ENCODE assay signal across 19 cellular contexts in the genomic region with DNA sequence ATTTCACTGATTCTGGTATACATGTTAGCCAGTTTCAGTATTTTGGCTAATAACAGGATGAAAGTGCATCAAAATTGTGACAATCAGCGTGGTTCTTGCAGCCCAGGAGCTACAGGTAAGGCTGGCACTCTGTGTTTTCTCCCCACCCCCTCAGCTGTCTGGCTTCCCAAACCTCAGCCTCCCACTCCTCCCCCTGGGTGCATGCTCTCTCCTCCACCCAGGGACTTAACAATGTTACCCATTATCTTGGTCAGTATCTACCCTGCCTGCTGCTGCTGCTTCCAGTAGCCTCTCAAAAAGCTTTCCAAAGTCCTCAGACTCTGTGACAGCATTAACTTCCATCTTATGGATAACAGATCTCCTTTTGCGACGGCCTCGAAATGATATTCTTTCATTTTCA. TPM values are rescaled to one million over a fixed set of nuclear protein-coding genes. Genes with fewer than 3 reads are reported as not detected.
DNase-seq lines count a peak whose midpoint lies in the region; ATAC-seq and TF ChIP-seq lines count a peak whose summit lies in the region.
"Had no signal": no experiment of that assay in that cellular context is flagged by ENCODE, and none has a peak within 500 bp of the region (broad histone marks: within the 10 kb centered on the region; RNA-seq: fewer than 3 reads in every experiment).

No MANE protein-coding gene starts in this region.

- no peak for DNase-seq in activated naive CD4-positive, alpha-beta T cell (lab: John Stamatoyannopoulos, UW)
- DNase-seq in IMR-90 (no peak), head of caudate nucleus (no peak), kidney tubule cell (ENCODE audit: low spot score) (no peak)
- DNase-seq in naive thymus-derived CD8-positive, alpha-beta T cell, result no peak
- DNase-seq: activated gamma-delta T cell treated with Interleukin-2 at 50 U/mL for 16 hours; colonic mucosa; mucosa of descending colon; NCI-H2171 treated with DMSO at 0.1 percent for 48 hours; NCI-H526 treated with DMSO at 0.1 percent for 48 hours; RPMI8226; stimulated activated CD4-positive, alpha-beta T cell treated with anti-CD3 and anti-CD28 coated beads, Interleukin-2, amount 100 ng/mL, for 48 hours had no signal

- peaks cover 17 to 29% of the 10 kb centered on the region in 2 experiments for H3K79me1 ChIP-seq in IMR-90 (ENCODE audit: low read depth in 1 of 2, low read length in 2 of 2)

- H2AK5ac ChIP-seq in IMR-90 (ENCODE audit: low read depth, low read length), result peak overlapping the region; percentile 60; the same call in 1 of the 2 replicates

- peak overlapping the region; percentile 81 for H3K18ac ChIP-seq in IMR-90 (ENCODE audit: low read depth, low read length)

- intact Hi-C loops in IMR-90 (cut with micrococcal nuclease), result loop anchor here (2.0 kb wide), 1 partner anchor 33 kb away; no protein-coding TSS in a partner anchor
- intact Hi-C loops in head of caudate nucleus (cut with DNase I), result no loop called here

- TF ChIP-seq POLR2A in IMR-90 (IDR thresholded peaks at IDR 0.05; ENCODE audit: low read depth, low read length), result no peak

- peak overlapping the region; percentile 73 for H3K4ac ChIP-seq in IMR-90 (ENCODE audit: low read depth, low read length)

- peak overlapping the region; percentile 82 for H3K4me3 Mint-ChIP-seq in activated naive CD4-positive, alpha-beta T cell treated with anti-CD3 and anti-CD28 coated beads, Interleukin-2, amount 50 U/mL, for 24 hours
- H3K4me3 Mint-ChIP-seq in activated T-helper 17 cell treated with anti-CD3 and anti-CD28 coated beads, Interleukin-2, amount 50 U/mL, for 72 hours, result peak overlapping the region; percentile 85
- H3K4me3 Mint-ChIP-seq in naive thymus-derived CD8-positive, alpha-beta T cell, result peak overlapping the region; percentile 64 to 92 (median 82)
- H3K4me3 Mint-ChIP-seq: brain, type B pancreatic cell had no signal

- H3K56ac ChIP-seq in IMR-90 (ENCODE audit: extremely low read depth, insufficient read depth, low read length), result 0 out of 2 replicates have a peak overlapping the region, but pooled peaks have one; percentile 16

- peak overlapping the region; percentile 90 for H3K27ac Mint-ChIP-seq in activated naive CD4-positive, alpha-beta T cell treated with anti-CD3 and anti-CD28 coated beads, Interleukin-2, amount 50 U/mL, for 24 hours
- H3K27ac Mint-ChIP-seq in activated T-helper 17 cell treated with anti-CD3 and anti-CD28 coated beads, Interleukin-2, amount 50 U/mL, for 72 hours, result peak overlapping the region; percentile 92
- H3K27ac Mint-ChIP-seq in naive thymus-derived CD8-positive, alpha-beta T cell, result peak overlapping the region; percentile 93 to 98 (median 97)
- H3K27ac Mint-ChIP-seq: brain, type B pancreatic cell had no signal

- peaks cover 16% of the 10 kb centered on the region for H3K4me1 ChIP-seq in IMR-90 (ENCODE audit: control insufficient read depth, insufficient read depth, low read length)
- H3K4me1 ChIP-seq: Caco-2, colonic mucosa had no signal

- H3K4me1 Mint-ChIP-seq in activated naive CD4-positive, alpha-beta T cell treated with anti-CD3 and anti-CD28 coated beads, Interleukin-2, amount 50 U/mL, for 24 hours, result peaks cover 91% of the 10 kb centered on the region
- H3K4me1 Mint-ChIP-seq in activated T-helper 17 cell treated with anti-CD3 and anti-CD28 coated beads, Interleukin-2, amount 50 U/mL, for 72 hours, result peaks cover 53% of the 10 kb centered on the region
- H3K4me1 Mint-ChIP-seq in naive thymus-derived CD8-positive, alpha-beta T cell, result peaks cover 60 to 93% (median 90%) of the 10 kb centered on the region in 4 donors
- H3K4me1 Mint-ChIP-seq: brain had no signal

- H2AK9ac ChIP-seq in IMR-90 (replicated peaks; ENCODE audit: low read depth, low read length, poor library complexity), result no peak overlapping the region

- no peaks in the 10 kb centered on the region for H4K20me1 ChIP-seq in IMR-90 (ENCODE audit: insufficient read depth, low read length)

- peaks cover 3% of the 10 kb centered on the region for H3K36me3 ChIP-seq in IMR-90 (ENCODE audit: control insufficient read depth, insufficient read depth, low read length)
- H3K36me3 ChIP-seq: colonic mucosa had no signal

- peak overlapping the region; percentile 83 for H2BK120ac ChIP-seq in IMR-90 (ENCODE audit: low read depth, low read length)

- no peak for ATAC-seq in IMR-90 (ENCODE audit: low read depth)
- peak; percentile 36 for ATAC-seq in activated T-helper 17 cell treated with anti-CD3 and anti-CD28 coated beads, Interleukin-2, amount 50 U/mL, for 72 hours (replicated peaks)
- ATAC-seq in naive thymus-derived CD8-positive, alpha-beta T cell, result peak in 1 of 2 donors; percentile 15

- peak overlapping the region; percentile 59 for H3K14ac ChIP-seq in IMR-90 (replicated peaks; ENCODE audit: low read depth, low read length)

- no peak for TF ChIP-seq RAD21 in IMR-90 (IDR thresholded peaks at IDR 0.05; ENCODE audit: low read length)

- no peak overlapping the region for H3K23ac ChIP-seq in IMR-90 (ENCODE audit: low read depth, low read length)

- H3K9me1 ChIP-seq in IMR-90 (ENCODE audit: insufficient read depth, low read length), result peaks cover 18% of the 10 kb centered on the region

- H3K9ac ChIP-seq in IMR-90 (ENCODE audit: low read depth, low read length), result peak overlapping the region; percentile 46

- no peak overlapping the region for H3K4me2 ChIP-seq in IMR-90 (ENCODE audit: low read depth, low read length)

- in situ Hi-C loops in IMR-90 (cut with MboI; ENCODE audit: low sequenced_read_pairs), result no loop called here

- no peak for TF ChIP-seq CTCF in IMR-90 (conservative IDR thresholded peaks at IDR 0.05; ENCODE audit: low read depth, low read length)

- WGBS in IMR-90 (ENCODE audit: extremely low coverage in 2 of 2, insufficient read length in 1 of 2), 2 experiments, result 97% methylated on average over 3 of the region's 4 CpGs; no CpG with 5 or more reads in 1 of the 2 experiments

- peak overlapping the region; percentile 18 to 75 for H4K8ac ChIP-seq in IMR-90 (ENCODE audit: low read depth in 2 of 2, low read length in 2 of 2)

- CTCF ChIA-PET in IMR-90 (lab: Yijun Ruan, JAX), result interaction anchor here (0.6 kb wide), 1 partner anchor 207 kb away, joined by 3 read pairs; no protein-coding TSS in a partner anchor

- H2BK5ac ChIP-seq in IMR-90 (ENCODE audit: low read depth, low read length, poor library complexity, severe bottlenecking), result peak overlapping the region; percentile 78

- dilution Hi-C loops in IMR-90 (cut with HindIII; ENCODE audit: low sequenced_read_pairs, unreplicated experiment), result no loop called here

- peak overlapping the region; percentile 54 for H2BK20ac ChIP-seq in IMR-90 (ENCODE audit: low read depth, low read length)

- no peaks in the 10 kb centered on the region for H3K27me3 ChIP-seq in IMR-90 (ENCODE audit: control insufficient read depth, insufficient read depth, low read length)
- H3K27me3 ChIP-seq: colonic mucosa had no signal

- H3K9me3 ChIP-seq in IMR-90 (ENCODE audit: control insufficient read depth, insufficient read depth, low read length), result no peaks in the 10 kb centered on the region
- H3K9me3 ChIP-seq: colonic mucosa, mucosa of descending colon had no signal

- peak overlapping the region; percentile 84 for H4K91ac ChIP-seq in IMR-90 (ENCODE audit: insufficient read depth, low read depth, low read length)

- no peaks in the 10 kb centered on the region for H3K27me3 Mint-ChIP-seq in activated naive CD4-positive, alpha-beta T cell treated with anti-CD3 and anti-CD28 coated beads, Interleukin-2, amount 50 U/mL, for 24 hours
- H3K27me3 Mint-ChIP-seq in activated T-helper 17 cell treated with anti-CD3 and anti-CD28 coated beads, Interleukin-2, amount 50 U/mL, for 72 hours, result no peaks in the 10 kb centered on the region
- H3K27me3 Mint-ChIP-seq in naive thymus-derived CD8-positive, alpha-beta T cell, result no peaks in the 10 kb centered on the region

- H3K9me3 Mint-ChIP-seq in activated naive CD4-positive, alpha-beta T cell treated with anti-CD3 and anti-CD28 coated beads, Interleukin-2, amount 50 U/mL, for 24 hours, result peaks cover 8% of the 10 kb centered on the region
- H3K9me3 Mint-ChIP-seq in activated T-helper 17 cell treated with anti-CD3 and anti-CD28 coated beads, Interleukin-2, amount 50 U/mL, for 72 hours, result peaks cover 3% of the 10 kb centered on the region
- peaks cover 0 to 17% (median 10%) of the 10 kb centered on the region in 9 donors for H3K9me3 Mint-ChIP-seq in naive thymus-derived CD8-positive, alpha-beta T cell
- H3K9me3 Mint-ChIP-seq: type B pancreatic cell had no signal

- H2BK15ac ChIP-seq in IMR-90 (ENCODE audit: low read depth, low read length), result peak overlapping the region; percentile 63; the same call in 1 of the 3 replicates

- peak overlapping the region; percentile 92; the same call in 1 of the 2 replicates for H3K27ac ChIP-seq in IMR-90 (ENCODE audit: insufficient read depth, low read length)
- H3K27ac ChIP-seq: colonic mucosa had no signal

- peak overlapping the region; percentile 27 for H2AFZ ChIP-seq in IMR-90 (replicated peaks; ENCODE audit: low read length, poor library complexity)

- H3K4me3 ChIP-seq in IMR-90 (ENCODE audit: insufficient read depth, low read depth, low read length), result no peak overlapping the region
- H3K4me3 ChIP-seq: colonic mucosa, K562, mucosa of descending colon, skin epidermis had no signal

- peak overlapping the region; percentile 87 for H4K5ac ChIP-seq in IMR-90 (ENCODE audit: low read depth, low read length)

- POLR2A ChIA-PET in IMR-90 (lab: Charles Lee; ENCODE audit: unreplicated experiment), result no interaction called here
- POLR2A ChIA-PET in naive thymus-derived CD8-positive, alpha-beta T cell (lab: Charles Lee), result interaction anchor here (1.0 to 16.4 kb wide), 6 partner anchors 9 to 87 kb away, joined by 3 to 247 read pairs (median 20); no protein-coding TSS in a partner anchor

- BruUV-seq in IMR-90 (replicated peaks; lab: Mats Ljungman, UMichigan), result no TSS peak

- peaks cover 37% of the 10 kb centered on the region for H3K36me3 Mint-ChIP-seq in activated naive CD4-positive, alpha-beta T cell treated with anti-CD3 and anti-CD28 coated beads, Interleukin-2, amount 50 U/mL, for 24 hours
- peaks cover 48% of the 10 kb centered on the region for H3K36me3 Mint-ChIP-seq in activated T-helper 17 cell treated with anti-CD3 and anti-CD28 coated beads, Interleukin-2, amount 50 U/mL, for 72 hours (ENCODE audit: low read depth)
- H3K36me3 Mint-ChIP-seq in naive thymus-derived CD8-positive, alpha-beta T cell, result peaks cover 18 to 70% (median 67%) of the 10 kb centered on the region in 3 donors
- H3K36me3 Mint-ChIP-seq: brain, type B pancreatic cell had no signal

TF ChIP-seq in IMR-90, 13 proteins besides CTCF, POLR2A, EP300 and RAD21 (continues in another document):
- no peak for TF ChIP-seq BHLHE40 (IDR thresholded peaks at IDR 0.05; ENCODE audit: low read depth, low read length)
- no peak for TF ChIP-seq MAFK (IDR thresholded peaks at IDR 0.05; ENCODE audit: low read depth, low read length)

RNA-seq across cellular contexts. Expression of a gene that starts 41.0 kb away (rescaled TPM):
- total RNA-seq in IMR-90 (2012; rRNA removed), result 19.7 and 20.3 TPM in 2 replicates
- polyA plus RNA-seq in IMR-90 (2012; rRNA removed), result 15.3 and 17.6 TPM in 2 replicates
- polyA plus RNA-seq in IMR-90 (2012; cell fraction: cytosol; rRNA removed), result 8.1 and 12.6 TPM in 2 replicates
- 7.4 and 9.4 TPM in 2 replicates for polyA plus RNA-seq in IMR-90 (2012; cell fraction: nucleus; rRNA removed; ENCODE audit: low replicate concordance)
- 10 to 100 TPM; 28.6 to 32.3 TPM for total RNA-seq in activated T-helper 17 cell treated with anti-CD3 and anti-CD28 coated beads, Interleukin-2, amount 50 U/mL, for 72 hours
- total RNA-seq in naive thymus-derived CD8-positive, alpha-beta T cell, result 100 to 1,000 TPM; 165 to 168 TPM
- polyA plus RNA-seq in naive thymus-derived CD8-positive, alpha-beta T cell, result 100 to 1,000 TPM in 2 of 3 donors, 10 to 100 TPM in 1; 70.1 to 173 (median 104) TPM
